In the genomic region with DNA sequence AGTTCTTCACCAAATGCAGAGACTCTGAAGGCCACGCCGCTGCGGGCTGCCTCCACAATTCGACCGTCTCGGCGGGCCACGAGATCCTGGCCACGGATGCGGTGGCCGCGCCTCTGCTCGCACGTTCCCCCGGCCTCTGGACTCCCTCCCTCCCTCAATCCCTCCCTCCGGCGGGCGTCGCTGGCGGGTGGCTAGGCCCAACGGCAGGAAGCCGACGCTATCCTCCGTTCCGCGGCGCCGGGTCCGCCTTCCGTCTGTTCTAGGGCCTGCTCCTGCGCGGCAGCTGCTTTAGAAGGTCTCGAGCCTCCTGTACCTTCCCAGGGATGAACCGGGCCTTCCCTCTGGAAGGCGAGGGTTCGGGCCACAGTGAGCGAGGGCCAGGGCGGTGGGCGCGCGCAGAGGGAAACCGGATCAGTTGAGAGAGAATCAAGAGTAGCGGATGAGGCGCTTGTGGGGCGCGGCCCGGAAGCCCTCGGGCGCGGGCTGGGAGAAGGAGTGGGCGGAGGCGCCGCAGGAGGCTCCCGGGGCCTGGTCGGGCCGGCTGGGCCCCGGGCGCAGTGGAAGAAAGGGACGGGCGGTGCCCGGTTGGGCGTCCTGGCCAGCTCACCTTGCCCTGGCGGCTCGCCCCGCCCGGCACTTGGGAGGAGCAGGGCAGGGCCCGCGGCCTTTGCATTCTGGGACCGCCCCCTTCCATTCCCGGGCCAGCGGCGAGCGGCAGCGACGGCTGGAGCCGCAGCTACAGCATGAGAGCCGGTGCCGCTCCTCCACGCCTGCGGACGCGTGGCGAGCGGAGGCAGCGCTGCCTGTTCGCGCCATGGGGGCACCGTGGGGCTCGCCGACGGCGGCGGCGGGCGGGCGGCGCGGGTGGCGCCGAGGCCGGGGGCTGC, we compare ENCODE assay signal across 8 cellular contexts.
DNase-seq lines count a peak whose midpoint lies in the region; ATAC-seq and TF ChIP-seq lines count a peak whose summit lies in the region.

A gene with protein sequence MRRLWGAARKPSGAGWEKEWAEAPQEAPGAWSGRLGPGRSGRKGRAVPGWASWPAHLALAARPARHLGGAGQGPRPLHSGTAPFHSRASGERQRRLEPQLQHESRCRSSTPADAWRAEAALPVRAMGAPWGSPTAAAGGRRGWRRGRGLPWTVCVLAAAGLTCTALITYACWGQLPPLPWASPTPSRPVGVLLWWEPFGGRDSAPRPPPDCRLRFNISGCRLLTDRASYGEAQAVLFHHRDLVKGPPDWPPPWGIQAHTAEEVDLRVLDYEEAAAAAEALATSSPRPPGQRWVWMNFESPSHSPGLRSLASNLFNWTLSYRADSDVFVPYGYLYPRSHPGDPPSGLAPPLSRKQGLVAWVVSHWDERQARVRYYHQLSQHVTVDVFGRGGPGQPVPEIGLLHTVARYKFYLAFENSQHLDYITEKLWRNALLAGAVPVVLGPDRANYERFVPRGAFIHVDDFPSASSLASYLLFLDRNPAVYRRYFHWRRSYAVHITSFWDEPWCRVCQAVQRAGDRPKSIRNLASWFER (plus strand): TSS at position 227 of the 887 bp plus-strand sequence. CDS start 213 bp downstream, at position 440.

- in situ Hi-C loops in T47D (cut with HindIII; ENCODE audit: low pct_unique_long_range_greater_than_20kb, low sequenced_read_pairs): no loop called here

- ATAC-seq in HG02884 (IDR thresholded peaks at IDR 0.05; ENCODE audit: unreplicated experiment): peak; percentile 75

- no peak for TF ChIP-seq CTCF in VCaP (conservative IDR thresholded peaks at IDR 0.05)

- peak; percentile 83 to 84 for DNase-seq in NCI-H2081 (lab: John Stamatoyannopoulos, UW)
- no peak for DNase-seq in NCI-H2081 treated with DMSO at 0.1 percent for 48 hours (lab: John Stamatoyannopoulos, UW)
- peak; percentile 83 for DNase-seq in NCI-H2029 treated with DMSO at 0.1 percent for 48 hours (lab: John Stamatoyannopoulos, UW)
- DNase-seq in T47D (ENCODE audit: low read depth in 1 of 2, low spot score in 1 of 2): peak; percentile 95
- peak; percentile 91 for DNase-seq in iPS-NIHi7 (ENCODE audit: extremely low spot score)
- DNase-seq in smooth muscle cell of the brain vasculature (ENCODE audit: low read depth, low spot score): peak; percentile 44

- H3K27ac ChIP-seq in VCaP: peak within 1 kb of the TSS; percentile 95
